In genomic region chr14:58427289-58428010, GRCh38 we compare ENCODE assay signal across 8 cellular contexts. TPM values are rescaled to one million over a fixed set of nuclear protein-coding genes. Genes with fewer than 3 reads are reported as not detected.
A peak's percentile ranks its signal among the peaks of the same experiment; 100 is the strongest.
DNase-seq lines count a peak whose midpoint lies in the region; ATAC-seq and TF ChIP-seq lines count a peak whose summit lies in the region.

Gene KIAA0586 (plus strand): TSS chr14:58427719. CDS start chr14:58428265, 546 bp downstream.
Gene TIMM9 (minus strand): TSS chr14:58427531. CDS start chr14:58411945, 15,586 bp downstream.

- TF ChIP-seq POLR2A in testis (IDR thresholded peaks at IDR 0.05): no peak

- peaks cover 9% of the 10 kb centered on the region for H3K4me1 ChIP-seq in testis

- H3K27ac ChIP-seq in testis: peak within 1 kb of the TSS; percentile 87 to 97

- no peaks in the 10 kb centered on the region for H3K9me3 Mint-ChIP-seq in activated naive CD4-positive, alpha-beta T cell treated with anti-CD3 and anti-CD28 coated beads, Interleukin-2, amount 50 U/mL, for 72 hours

- H3K4me3 ChIP-seq in GM08714 (ENCODE audit: low read length) (peak within 1 kb of the TSS; percentile 94), testis (peak within 1 kb of the TSS; percentile 80 to 93)

- 0% methylated on average over 32 of the region's 32 CpGs for WGBS in testis, 2 donors

- intact Hi-C loops in testis (cut with DNase I; ENCODE audit: low total_unique reads): no loop called here

- no peaks in the 10 kb centered on the region for H3K36me3 ChIP-seq in testis (ENCODE audit: low read depth, missing control alignments)

- H3K27ac Mint-ChIP-seq in activated naive CD4-positive, alpha-beta T cell treated with anti-CD3 and anti-CD28 coated beads, Interleukin-2, amount 50 U/mL, for 72 hours: peak within 1 kb of the TSS; percentile 76 to 98

- H3K9me3 ChIP-seq in testis: no peaks in the 10 kb centered on the region

- DNase-seq in NCI-H1092 treated with DMSO at 0.1 percent for 48 hours (lab: John Stamatoyannopoulos, UW) (peak; percentile 99), SKM-1 (lab: John Stamatoyannopoulos, UW; ENCODE audit: unreplicated experiment) (peak; percentile 71), glomerular visceral epithelial cell (ENCODE audit: extremely low spot score) (peak; percentile 99), omental fat pad (ENCODE audit: low spot score) (peak; percentile 91), testis (peak; percentile 96)
- DNase-seq in activated naive CD4-positive, alpha-beta T cell treated with anti-CD3 and anti-CD28 coated beads, Interleukin-2, amount 50 U/mL, for 72 hours (ENCODE audit: low spot score in 2 of 2): peak; percentile 89 to 96

- no peak for TF ChIP-seq CTCF in omental fat pad (IDR thresholded peaks at IDR 0.05)
- peak in 2 of 3 experiments; percentile 10 to 17 for TF ChIP-seq CTCF in testis (IDR thresholded peaks at IDR 0.05)

- peak; percentile 84 for ATAC-seq in HG02610 (IDR thresholded peaks at IDR 0.05; ENCODE audit: unreplicated experiment)
- ATAC-seq in activated naive CD4-positive, alpha-beta T cell treated with anti-CD3 and anti-CD28 coated beads, Interleukin-2, amount 50 U/mL, for 72 hours: peak; percentile 83 to 86
- ATAC-seq in omental fat pad (ENCODE audit: low FRiP score): peak; percentile 97

- no peaks in the 10 kb centered on the region for H3K27me3 ChIP-seq in testis

- H3K36me3 Mint-ChIP-seq in activated naive CD4-positive, alpha-beta T cell treated with anti-CD3 and anti-CD28 coated beads, Interleukin-2, amount 50 U/mL, for 72 hours: peaks cover 18 to 21% of the 10 kb centered on the region in 2 donors

RNA-seq across cellular contexts. Expression of gene KIAA0586, which starts in this region (rescaled TPM):
- 10 to 100 TPM; 37.3 to 47.2 TPM for total RNA-seq in activated naive CD4-positive, alpha-beta T cell treated with anti-CD3 and anti-CD28 coated beads, Interleukin-2, amount 50 U/mL, for 72 hours
- 10 to 100 TPM; 12.0 to 26.3 (median 12.2) TPM for total RNA-seq in omental fat pad
- 10 to 100 TPM; 46.2 to 62.0 TPM for total RNA-seq in testis
- polyA plus RNA-seq in testis (ENCODE audit: insufficient read depth, low read depth, low replicate concordance): 38.7 TPM

RNA-seq across cellular contexts. Expression of gene TIMM9, which starts in this region (rescaled TPM):
- 10 to 100 TPM; 27.8 to 65.0 TPM for total RNA-seq in activated naive CD4-positive, alpha-beta T cell treated with anti-CD3 and anti-CD28 coated beads, Interleukin-2, amount 50 U/mL, for 72 hours
- 10 to 100 TPM; 42.6 to 53.2 (median 44.0) TPM for total RNA-seq in omental fat pad
- 10 to 100 TPM; 33.8 to 37.0 TPM for total RNA-seq in testis
- 56.9 TPM for polyA plus RNA-seq in testis (ENCODE audit: insufficient read depth, low read depth, low replicate concordance)

Comparison
In these comparisons a context has a peak if more than half of its experiments do, and no peak if none do; other contexts are left out.
1. Peak in every context shown above with its lines: DNase-seq, ATAC-seq, H3K4me3 ChIP-seq and H3K27ac ChIP-seq.
2. CTCF ChIP-seq: peak in testis (2 of 3); none in omental fat pad (0 of 3).